In the genomic region with DNA sequence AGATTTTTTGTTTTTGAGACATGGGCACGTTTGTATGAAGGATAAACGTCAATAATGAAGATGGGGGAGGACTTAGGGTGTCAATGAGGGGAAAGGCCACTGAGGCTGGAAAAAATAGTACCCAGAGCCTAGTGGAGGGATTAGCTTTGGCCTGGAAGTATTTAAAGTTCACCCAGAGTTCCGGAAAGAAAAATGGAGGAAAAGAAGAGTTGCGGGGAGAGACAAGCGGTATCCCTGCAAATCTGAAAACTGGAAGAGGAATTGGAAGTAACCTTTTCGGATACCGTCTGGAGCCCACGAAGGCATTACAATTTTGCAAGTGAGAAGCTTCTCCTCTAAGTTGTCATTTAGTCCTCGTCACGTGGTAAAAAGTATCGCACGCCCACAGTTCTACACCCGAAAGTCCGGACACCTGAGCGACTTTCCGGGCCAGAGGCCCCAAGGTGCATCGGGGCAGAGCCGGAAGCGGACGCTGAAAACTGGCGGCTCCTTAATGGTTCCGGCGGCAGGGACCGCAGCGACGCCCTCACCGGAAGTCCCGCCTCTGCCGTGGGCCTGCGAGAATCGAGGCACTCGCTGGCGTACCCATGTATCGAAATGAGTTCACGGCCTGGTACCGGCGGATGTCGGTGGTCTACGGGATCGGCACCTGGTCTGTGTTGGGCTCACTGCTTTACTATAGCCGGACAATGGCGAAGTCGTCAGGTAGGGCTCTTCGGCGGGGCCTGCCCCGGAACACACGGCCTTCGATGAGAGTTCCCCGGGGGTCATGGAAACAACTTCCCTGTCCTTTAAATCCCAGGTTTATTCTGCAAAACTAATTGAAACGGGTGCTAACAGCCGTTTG, we compare ENCODE assay signal across 8 cellular contexts. TPM values are rescaled to one million over a fixed set of nuclear protein-coding genes. Genes with fewer than 3 reads are reported as not detected.
DNase-seq lines count a peak whose midpoint lies in the region; ATAC-seq and TF ChIP-seq lines count a peak whose summit lies in the region.

A gene with protein sequence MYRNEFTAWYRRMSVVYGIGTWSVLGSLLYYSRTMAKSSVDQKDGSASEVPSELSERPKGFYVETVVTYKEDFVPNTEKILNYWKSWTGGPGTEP (plus strand): TSS at position 541 of the 847 bp plus-strand sequence. CDS start 47 bp downstream, at position 588.

- intact Hi-C loops in T-helper 2 cell treated with Interferon-gamma antibody and Interleukin-4, amounts not matched to agents 100 ng/mL and 5 ng/mL, for 36 hours (cut with micrococcal nuclease): loop anchor here (1.0 to 5.0 kb wide), 9 partner anchors 20 to 1836 kb away; a partner anchor contains a TSS
- intact Hi-C loops in right cardiac atrium (cut with DNase I) (no loop called here), vagina (cut with DNase I) (no loop called here)

- H3K4me1 ChIP-seq in right cardiac atrium (ENCODE audit: control insufficient read depth, insufficient read depth, low read length) (peaks cover 2% of the 10 kb centered on the region), vagina (peaks cover 15% of the 10 kb centered on the region)

- H3K36me3 ChIP-seq in vagina: peaks cover 0 to 27% of the 10 kb centered on the region in 2 donors

- H3K4me3 ChIP-seq in right cardiac atrium (ENCODE audit: low read length): peak within 1 kb of the TSS; percentile 99
- peak within 1 kb of the TSS; percentile 68 to 81 for H3K4me3 ChIP-seq in vagina

- DNase-seq in NCI-H187 treated with DMSO at 0.1 percent for 48 hours (lab: John Stamatoyannopoulos, UW): peak; percentile 2
- peak; percentile 63 to 94 (median 84) for DNase-seq in anterior cingulate cortex (lab: John Stamatoyannopoulos, UW)
- DNase-seq in right cardiac atrium: peak; percentile 95 to 98 (median 97)
- DNase-seq in putamen (ENCODE audit: low spot score): peak; percentile 90
- DNase-seq in vagina (ENCODE audit: extremely low spot score in 2 of 2): peak in 1 of 2 donors; percentile 94

- peak; percentile 89 for ATAC-seq in GM18499 (IDR thresholded peaks at IDR 0.05; ENCODE audit: insufficient read depth, unreplicated experiment)
- peak; percentile 99 for ATAC-seq in HG02943 (IDR thresholded peaks at IDR 0.05; ENCODE audit: low read depth, unreplicated experiment)
- ATAC-seq in right cardiac atrium: peak; percentile 99

- H3K27ac ChIP-seq in right cardiac atrium (ENCODE audit: low read length) (peak within 1 kb of the TSS; percentile 96), vagina (peak within 1 kb of the TSS; percentile 76)

- under 1% methylated on average over 51 of the region's 51 CpGs for WGBS in right cardiac atrium

- no peaks in the 10 kb centered on the region for H3K9me3 ChIP-seq in right cardiac atrium (ENCODE audit: control insufficient read depth, low read length)
- H3K9me3 ChIP-seq in vagina: no peaks in the 10 kb centered on the region

- TF ChIP-seq POLR2A in vagina (IDR thresholded peaks at IDR 0.05): no peak

- no peak for TF ChIP-seq CTCF in vagina (IDR thresholded peaks at IDR 0.05)

- no peaks in the 10 kb centered on the region for H3K27me3 ChIP-seq in right cardiac atrium (ENCODE audit: control insufficient read depth, insufficient read depth)
- no peaks in the 10 kb centered on the region for H3K27me3 ChIP-seq in vagina

RNA-seq across cellular contexts. Expression of the gene that starts here (rescaled TPM):
- total RNA-seq in T-helper 2 cell treated with Interferon-gamma antibody and Interleukin-4, amounts not matched to agents 100 ng/mL and 5 ng/mL, for 36 hours: 41.8 and 49.3 TPM in 2 replicates
- 10 to 100 TPM; 79.4 to 96.9 (median 91.2) TPM for total RNA-seq in right cardiac atrium
- polyA plus RNA-seq in right cardiac atrium: 267 TPM
- total RNA-seq in vagina: 85.2 TPM
